Comparison of ENCODE assay signal across 1 cellular context in genomic region chr18:3321133-3321812, GRCh38.
TF ChIP-seq lines count a peak whose summit lies in the region.

No MANE protein-coding gene starts in this region.

TF ChIP-seq in A549, 52 proteins besides CTCF, POLR2A, EP300 and RAD21 (continued from another document):
- TF ChIP-seq PBX3 (IDR thresholded peaks at IDR 0.05) (no peak), NR3C1 (IDR thresholded peaks at IDR 0.05) (no peak), BHLHE40 (IDR thresholded peaks at IDR 0.05; ENCODE audit: low read depth, low read length) (no peak), RCOR1 (IDR thresholded peaks at IDR 0.05; ENCODE audit: low read depth, low read length) (no peak), EHMT2 (IDR thresholded peaks at IDR 0.05; ENCODE audit: low read depth) (no peak), CBX8 (IDR thresholded peaks at IDR 0.05) (no peak), ESRRA (IDR thresholded peaks at IDR 0.05; ENCODE audit: borderline replicate concordance, low read length) (no peak), PHF8 (IDR thresholded peaks at IDR 0.05; ENCODE audit: borderline replicate concordance, low read depth) (no peak), FOSL2 (IDR thresholded peaks at IDR 0.05) (no peak), FOSL2 (CRISPR knock-in tag; IDR thresholded peaks at IDR 0.05) (0 out of 2 replicates have a peak, but pooled peaks have one; percentile 10), REST (IDR thresholded peaks at IDR 0.05) (no peak), HEYL (CRISPR knock-in tag; IDR thresholded peaks at IDR 0.05) (no peak), FOSB (CRISPR knock-in tag; IDR thresholded peaks at IDR 0.05) (no peak), HOXA7 (CRISPR knock-in tag; IDR thresholded peaks at IDR 0.05) (no peak), GATA3 (IDR thresholded peaks at IDR 0.05; ENCODE audit: borderline replicate concordance) (peak; percentile 23; the same call in 1 of the 2 replicates), CHD4 (IDR thresholded peaks at IDR 0.05; ENCODE audit: borderline replicate concordance) (no peak), CEBPB (IDR thresholded peaks at IDR 0.05) (0 out of 4 replicates have a peak, but pooled peaks of 1 of the 2 experiments have one; percentile 49), MAZ (IDR thresholded peaks at IDR 0.05; ENCODE audit: borderline replicate concordance, low read depth, low read length) (no peak)
- TF ChIP-seq, protein P1, sequence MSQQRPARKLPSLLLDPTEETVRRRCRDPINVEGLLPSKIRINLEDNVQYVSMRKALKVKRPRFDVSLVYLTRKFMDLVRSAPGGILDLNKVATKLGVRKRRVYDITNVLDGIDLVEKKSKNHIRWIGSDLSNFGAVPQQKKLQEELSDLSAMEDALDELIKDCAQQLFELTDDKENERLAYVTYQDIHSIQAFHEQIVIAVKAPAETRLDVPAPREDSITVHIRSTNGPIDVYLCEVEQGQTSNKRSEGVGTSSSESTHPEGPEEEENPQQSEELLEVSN (IDR thresholded peaks at IDR 0.05; ENCODE audit: borderline replicate concordance, low read depth), result no peak
- TF ChIP-seq, protein P2, sequence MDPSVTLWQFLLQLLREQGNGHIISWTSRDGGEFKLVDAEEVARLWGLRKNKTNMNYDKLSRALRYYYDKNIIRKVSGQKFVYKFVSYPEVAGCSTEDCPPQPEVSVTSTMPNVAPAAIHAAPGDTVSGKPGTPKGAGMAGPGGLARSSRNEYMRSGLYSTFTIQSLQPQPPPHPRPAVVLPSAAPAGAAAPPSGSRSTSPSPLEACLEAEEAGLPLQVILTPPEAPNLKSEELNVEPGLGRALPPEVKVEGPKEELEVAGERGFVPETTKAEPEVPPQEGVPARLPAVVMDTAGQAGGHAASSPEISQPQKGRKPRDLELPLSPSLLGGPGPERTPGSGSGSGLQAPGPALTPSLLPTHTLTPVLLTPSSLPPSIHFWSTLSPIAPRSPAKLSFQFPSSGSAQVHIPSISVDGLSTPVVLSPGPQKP (IDR thresholded peaks at IDR 0.05; ENCODE audit: low read depth, low read length), result no peak
